16 cellular contexts compared by ENCODE assay signal in genomic region chr2:176873403-176873802, GRCh38.
DNase-seq lines count a peak whose midpoint lies in the region; ATAC-seq and TF ChIP-seq lines count a peak whose summit lies in the region.
"Had no signal": no experiment of that assay in that cellular context is flagged by ENCODE, and none has a peak within 500 bp of the region (broad histone marks: within the 10 kb centered on the region; RNA-seq: fewer than 3 reads in every experiment).

No MANE protein-coding gene starts in this region.

- H3K4me1 Mint-ChIP-seq in GM23338 (peaks cover 11% of the 10 kb centered on the region), progenitor cell of endocrine pancreas (ENCODE audit: low read depth) (no peaks in the 10 kb centered on the region), natural killer cell (peaks cover 4 to 23% of the 10 kb centered on the region in 2 donors)

- H3K4me3 ChIP-seq in GM23338 (no peak overlapping the region), epithelial cell of proximal tubule (ENCODE audit: low read depth, low read length) (no peak overlapping the region)
- H3K4me3 ChIP-seq: gastrocnemius medialis, spleen, thoracic aorta had no signal

- intact Hi-C loops in natural killer cell (cut with micrococcal nuclease) = no loop called here

- H3K79me2 ChIP-seq in GM23338 (replicated peaks; ENCODE audit: insufficient read depth) = no peaks in the 10 kb centered on the region

- H3K27me3 ChIP-seq in GM23338 (ENCODE audit: insufficient read depth) = no peaks in the 10 kb centered on the region
- H3K27me3 ChIP-seq: gastrocnemius medialis, spleen had no signal

- no peak overlapping the region for H3K4me3 Mint-ChIP-seq in GM23338
- H3K4me3 Mint-ChIP-seq in progenitor cell of endocrine pancreas (ENCODE audit: low read depth) = no peak overlapping the region
- H3K4me3 Mint-ChIP-seq in natural killer cell = no peak overlapping the region
- H3K4me3 Mint-ChIP-seq: activated CD4-positive, alpha-beta memory T cell treated with anti-CD3 and anti-CD28 coated beads for 36 hours had no signal

- ATAC-seq in GM23338 = peak; percentile 62
- ATAC-seq in SK-N-SH treated with all-trans-retinoic acid at 6 μM for 48 hours = peak; percentile 62; the same call in 2 of the 3 replicates
- ATAC-seq in natural killer cell = no peak
- ATAC-seq in GM19395 (IDR thresholded peaks at IDR 0.05; ENCODE audit: unreplicated experiment) = no peak
- ATAC-seq: gastrocnemius medialis had no signal

- no peaks in the 10 kb centered on the region for H3K36me3 ChIP-seq in GM23338 (ENCODE audit: insufficient read depth)
- H3K36me3 ChIP-seq: gastrocnemius medialis, spleen, thoracic aorta had no signal

- no peak overlapping the region for H3K27ac ChIP-seq in GM23338 (ENCODE audit: low read depth)
- H3K27ac ChIP-seq: gastrocnemius medialis, spleen, thoracic aorta had no signal

- H3K27me3 Mint-ChIP-seq in GM23338 (ENCODE audit: insufficient read depth, low read depth, poor library complexity) (no peaks in the 10 kb centered on the region), progenitor cell of endocrine pancreas (no peaks in the 10 kb centered on the region), natural killer cell (ENCODE audit: low read depth in 2 of 2) (no peaks in the 10 kb centered on the region)
- H3K27me3 Mint-ChIP-seq: activated CD4-positive, alpha-beta memory T cell treated with anti-CD3 and anti-CD28 coated beads for 36 hours had no signal

- H3K36me3 Mint-ChIP-seq in GM23338 (ENCODE audit: low read depth) = peaks cover 34% of the 10 kb centered on the region
- H3K36me3 Mint-ChIP-seq in progenitor cell of endocrine pancreas (ENCODE audit: insufficient read depth) = no peaks in the 10 kb centered on the region
- H3K36me3 Mint-ChIP-seq in natural killer cell = peaks cover 37% of the 10 kb centered on the region
- H3K36me3 Mint-ChIP-seq: activated CD4-positive, alpha-beta memory T cell treated with anti-CD3 and anti-CD28 coated beads for 36 hours had no signal

- H3K9me3 Mint-ChIP-seq in GM23338 (peaks cover 35% of the 10 kb centered on the region), progenitor cell of endocrine pancreas (ENCODE audit: low read depth) (peaks cover 30% of the 10 kb centered on the region), natural killer cell (peaks cover 10 to 12% of the 10 kb centered on the region in 2 donors)

- H3K9me2 ChIP-seq in GM23338 (ENCODE audit: insufficient read depth) = no peaks in the 10 kb centered on the region

- H3F3A ChIP-seq in GM23338 (replicated peaks; ENCODE audit: low read depth) = no peaks in the 10 kb centered on the region

- no peak overlapping the region for H3K4me2 ChIP-seq in GM23338

- H2AFZ ChIP-seq in GM23338 = no peak overlapping the region

- no peak overlapping the region for H3K27ac Mint-ChIP-seq in GM23338
- no peak overlapping the region for H3K27ac Mint-ChIP-seq in progenitor cell of endocrine pancreas
- H3K27ac Mint-ChIP-seq in natural killer cell = no peak overlapping the region
- H3K27ac Mint-ChIP-seq: activated CD4-positive, alpha-beta memory T cell treated with anti-CD3 and anti-CD28 coated beads for 36 hours had no signal

- DNase-seq in GM23338 (ENCODE audit: low spot score) (peak; percentile 47), epithelial cell of proximal tubule (ENCODE audit: low read depth) (no peak), progenitor cell of endocrine pancreas (ENCODE audit: low spot score, unreplicated experiment) (no peak), natural killer cell (no peak), NCI-H526 (lab: John Stamatoyannopoulos, UW) (no peak)
- DNase-seq: activated CD4-positive, alpha-beta memory T cell treated with anti-CD3 and anti-CD28 coated beads for 36 hours; C1 segment of cervical spinal cord; gastrocnemius medialis; NCI-H146; NCI-H226; NK-92 treated with Interleukin-12 subunit alpha and Interleukin-12 subunit beta, amount 100 ng/mL, for 24 hours; RPMI8226; spleen had no signal

- H3K4me1 ChIP-seq in GM23338 (ENCODE audit: insufficient read depth) = no peaks in the 10 kb centered on the region; the same call in 1 of the 2 replicates
- H3K4me1 ChIP-seq: gastrocnemius medialis, spleen had no signal

- H4K20me1 ChIP-seq in GM23338 (replicated peaks; ENCODE audit: insufficient read depth) = no peaks in the 10 kb centered on the region

- TF ChIP-seq CTCF in GM23338 (conservative IDR thresholded peaks at IDR 0.05; ENCODE audit: low read depth in 2 of 2) (peak; percentile 49 to 56), epithelial cell of proximal tubule (conservative IDR thresholded peaks at IDR 0.05; ENCODE audit: low read depth, low read length) (peak; percentile 57), progenitor cell of endocrine pancreas (IDR thresholded peaks at IDR 0.05; ENCODE audit: unreplicated experiment) (peak; percentile 38), natural killer cell (IDR thresholded peaks at IDR 0.05) (no peak)

TF ChIP-seq in GM23338, 12 proteins besides CTCF, POLR2A, EP300 and RAD21:
- no peak for TF ChIP-seq ZNF114 (CRISPR knock-in tag; IDR thresholded peaks at IDR 0.05)
TF ChIP-seq in GM23338: peak in this region for 0.

TF ChIP-seq in SK-N-SH treated with all-trans-retinoic acid at 6 μM for 48 hours, 23 proteins besides CTCF, POLR2A, EP300 and RAD21:
- TF ChIP-seq ZFP30 (CRISPR knock-in tag; IDR thresholded peaks at IDR 0.05) = no peak
- TF ChIP-seq, protein P1, sequence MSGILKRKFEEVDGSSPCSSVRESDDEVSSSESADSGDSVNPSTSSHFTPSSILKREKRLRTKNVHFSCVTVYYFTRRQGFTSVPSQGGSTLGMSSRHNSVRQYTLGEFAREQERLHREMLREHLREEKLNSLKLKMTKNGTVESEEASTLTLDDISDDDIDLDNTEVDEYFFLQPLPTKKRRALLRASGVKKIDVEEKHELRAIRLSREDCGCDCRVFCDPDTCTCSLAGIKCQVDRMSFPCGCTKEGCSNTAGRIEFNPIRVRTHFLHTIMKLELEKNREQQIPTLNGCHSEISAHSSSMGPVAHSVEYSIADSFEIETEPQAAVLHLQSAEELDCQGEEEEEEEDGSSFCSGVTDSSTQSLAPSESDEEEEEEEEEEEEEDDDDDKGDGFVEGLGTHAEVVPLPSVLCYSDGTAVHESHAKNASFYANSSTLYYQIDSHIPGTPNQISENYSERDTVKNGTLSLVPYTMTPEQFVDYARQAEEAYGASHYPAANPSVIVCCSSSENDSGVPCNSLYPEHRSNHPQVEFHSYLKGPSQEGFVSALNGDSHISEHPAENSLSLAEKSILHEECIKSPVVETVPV (CRISPR knock-in tag; IDR thresholded peaks at IDR 0.05) = no peak

Comparison
In these comparisons a context has a peak if more than half of its experiments do, and no peak if none do; other contexts are left out.
1. ATAC-seq: peak in GM23338 (single experiment) and SK-N-SH treated with all-trans-retinoic acid at 6 μM for 48 hours (single experiment); none in natural killer cell (0 of 3) and GM19395 (single experiment).